Comparison of ENCODE assay signal across 29 cellular contexts in the genomic region with DNA sequence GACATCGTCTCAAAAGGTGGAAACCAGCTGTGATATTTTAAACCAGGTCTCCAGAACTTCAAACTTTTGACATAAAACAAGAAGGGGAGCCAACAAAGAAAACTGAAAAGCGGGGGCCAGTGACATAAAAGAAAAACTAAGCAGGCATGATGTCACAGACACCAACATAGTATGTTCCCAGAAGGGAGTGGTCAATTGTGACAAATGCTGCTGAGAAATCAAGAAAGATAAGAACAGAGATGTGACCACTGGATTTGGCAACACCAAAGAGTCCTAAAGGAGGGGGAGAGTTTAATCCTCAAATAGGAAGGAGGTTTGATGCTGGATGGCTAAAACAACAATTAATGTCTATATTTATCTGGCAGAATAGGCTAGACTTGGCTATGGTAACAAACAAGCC. TPM values are rescaled to one million over a fixed set of nuclear protein-coding genes. Genes with fewer than 3 reads are reported as not detected.
DNase-seq lines count a peak whose midpoint lies in the region; ATAC-seq, FAIRE-seq and TF ChIP-seq lines count a peak whose summit lies in the region.
"Had no signal": no experiment of that assay in that cellular context is flagged by ENCODE, and none has a peak within 500 bp of the region (broad histone marks: within the 10 kb centered on the region; RNA-seq: fewer than 3 reads in every experiment).

No MANE protein-coding gene starts in this region.

- no TSS peak for BruUV-seq in K562 (replicated peaks; lab: Mats Ljungman, UMichigan)
- no TSS peak for BruUV-seq in Caco-2 (replicated peaks; lab: Mats Ljungman, UMichigan)

- peak overlapping the region; percentile 23 for H2AFZ ChIP-seq in K562 (ENCODE audit: low read depth, low read length)

- DNase-seq in GF-D8 (lab: John Stamatoyannopoulos, UW) (peak; percentile 14), NB4 (ENCODE audit: low read depth) (peak; percentile 64), K562 (ENCODE audit: extremely low read depth in 1 of 4, low spot score in 3 of 4) (peak in 1 of 4 experiments; percentile 57), Caco-2 (no peak)
- no peak for DNase-seq in NK-92 treated with Interleukin-12 subunit alpha and Interleukin-12 subunit beta, amount 100 ng/mL, for 24 hours (lab: John Stamatoyannopoulos, UW)
- DNase-seq: CD8-positive, alpha-beta T cell; DMS 273 treated with DMSO at 0.1 percent for 48 hours; DMS79; EL; GDM1; KG1; MG63; NCI-H1105; NCI-H1436 treated with DMSO at 0.1 percent for 48 hours; NCI-H187 treated with DMSO at 0.1 percent for 48 hours; NCI-H446; NCI-H526; NCI-H82; SIG-M5 had no signal

- H3K4me3 ChIP-seq in BLaER1 treated with 17β-estradiol and CSF1 and Interleukin-3, amounts not matched to agents 10 nM and 100 nM, result no peak overlapping the region
- H3K4me3 ChIP-seq in NB4 (ENCODE audit: low read depth, low read length) (no peak overlapping the region), K562 (no peak overlapping the region), Caco-2 (ENCODE audit: low read depth, low read length) (no peak overlapping the region)
- H3K4me3 ChIP-seq: BLaER1, MG63, SK-N-MC had no signal

- peaks cover 21 to 24% (median 23%) of the 10 kb centered on the region in 11 experiments for H4K20me1 ChIP-seq in BLaER1 treated with 17β-estradiol and CSF1 and Interleukin-3, amounts not matched to agents 10 nM and 100 nM
- peaks cover 7% of the 10 kb centered on the region; the same call in 1 of the 2 replicates for H4K20me1 ChIP-seq in K562 (replicated peaks; ENCODE audit: control insufficient read depth, insufficient read depth, low read length)

- peaks cover 19% of the 10 kb centered on the region for H3K79me2 ChIP-seq in K562 (ENCODE audit: control insufficient read depth, insufficient read depth, low read length)

- peak overlapping the region in 1 of 11 experiments; percentile 36; a peak in 2 of 22 replicates for H3K9ac ChIP-seq in BLaER1 treated with 17β-estradiol and CSF1 and Interleukin-3, amounts not matched to agents 10 nM and 100 nM
- no peak overlapping the region for H3K9ac ChIP-seq in K562 (ENCODE audit: insufficient read depth in 1 of 2, low read depth in 2 of 2, low read length in 2 of 2)
- H3K9ac ChIP-seq: BLaER1 had no signal

- CTCF ChIA-PET in K562 (lab: Yijun Ruan, JAX; ENCODE audit: low intra/inter-chr PET ratio) (no interaction called here), Caco-2 (lab: Charles Lee) (no interaction called here)

- no peak for FAIRE-seq in K562 (lab: Jason Lieb, UNC)
- FAIRE-seq: A204.1, GM12891, H54, HTR-8/SVneo, RCC 7860 had no signal

- H3K36me3 Mint-ChIP-seq in Caco-2 (ENCODE audit: insufficient read depth, unreplicated experiment), result peaks cover 6% of the 10 kb centered on the region

- H3K36me3 ChIP-seq in BLaER1 treated with 17β-estradiol and CSF1 and Interleukin-3, amounts not matched to agents 10 nM and 100 nM, result peaks cover 0 to 10% (median 0%) of the 10 kb centered on the region in 11 experiments; a peak in 7 of 22 replicates
- no peaks in the 10 kb centered on the region for H3K36me3 ChIP-seq in K562 (ENCODE audit: control insufficient read depth, insufficient read depth, low read length)
- H3K36me3 ChIP-seq in Caco-2 (ENCODE audit: control insufficient read depth, insufficient read depth, low read length), result no peaks in the 10 kb centered on the region
- H3K36me3 ChIP-seq: BLaER1, MG63 had no signal

- no peak for TF ChIP-seq RAD21 in K562 (CRISPR knock-in tag; conservative IDR thresholded peaks at IDR 0.05 in 1 of 2, IDR thresholded peaks at IDR 0.05 in 1 of 2)

- WGBS in K562 (ENCODE audit: insufficient coverage, low coverage, missing lambda C conversion rate), result 19% methylated on average over 2 of the region's 2 CpGs

- intact Hi-C loops in K562 (cut with micrococcal nuclease), result no loop called here
- intact Hi-C loops in Caco-2 (cut with micrococcal nuclease; ENCODE audit: unreplicated experiment), result no loop called here

- in situ Hi-C loops in K562 (cut with MboI), result no loop called here

- H3K27me3 ChIP-seq in BLaER1 treated with 17β-estradiol and CSF1 and Interleukin-3, amounts not matched to agents 10 nM and 100 nM, result peaks cover 9 to 14% (median 13%) of the 10 kb centered on the region in 11 experiments
- peaks cover 5 to 6% of the 10 kb centered on the region in 2 experiments; a peak in 4 of 5 replicates for H3K27me3 ChIP-seq in K562 (ENCODE audit: control insufficient read depth in 2 of 2, insufficient read depth in 2 of 2, low read length in 2 of 2)
- H3K27me3 ChIP-seq in Caco-2 (replicated peaks; ENCODE audit: control insufficient read depth, insufficient read depth, low read length), result no peaks in the 10 kb centered on the region
- H3K27me3 ChIP-seq: MG63 had no signal

- peaks cover 10% of the 10 kb centered on the region for H3K9me3 Mint-ChIP-seq in Caco-2 (ENCODE audit: unreplicated experiment)
- H3K9me3 Mint-ChIP-seq: CD8-positive, alpha-beta T cell had no signal

- TF ChIP-seq POLR2A in NB4 (IDR thresholded peaks at IDR 0.05; ENCODE audit: extremely low read depth, insufficient read length) (no peak), K562 (conservative IDR thresholded peaks at IDR 0.05) (no peak)

- no peak overlapping the region for H3K27ac Mint-ChIP-seq in Caco-2 (ENCODE audit: unreplicated experiment)
- H3K27ac Mint-ChIP-seq: CD8-positive, alpha-beta T cell had no signal

- no peak for TF ChIP-seq EP300 in K562 (IDR thresholded peaks at IDR 0.05; ENCODE audit: low read length)

- H3K4me3 Mint-ChIP-seq in Caco-2 (ENCODE audit: unreplicated experiment), result no peak overlapping the region

- POLR2A ChIA-PET in K562 (lab: Yijun Ruan, JAX), result interaction anchor here (0.6 to 1.5 kb wide), 4 partner anchors 18 to 190 kb away, joined by 3 to 4 read pairs (median 3); no protein-coding TSS in a partner anchor
- POLR2A ChIA-PET in Caco-2 (lab: Charles Lee), result no interaction called here

- TF ChIP-seq CTCF in NB4 (IDR thresholded peaks at IDR 0.05; ENCODE audit: low read depth, low read length), result no peak
- TF ChIP-seq CTCF in K562 (IDR thresholded peaks at IDR 0.05 in 2 of 3, conservative IDR thresholded peaks at IDR 0.05 in 1 of 3; ENCODE audit: insufficient read depth in 2 of 3, low read depth in 1 of 3, low read length in 3 of 3), result no peak
- TF ChIP-seq CTCF in Caco-2 (IDR thresholded peaks at IDR 0.05; ENCODE audit: insufficient read depth in 1 of 2, low read depth in 1 of 2, low read length in 1 of 2, severe bottlenecking in 1 of 2, unreplicated experiment in 1 of 2), result no peak

- peaks cover 8% of the 10 kb centered on the region for H3K27me3 Mint-ChIP-seq in Caco-2 (ENCODE audit: insufficient read depth, unreplicated experiment)

- peaks cover 22% of the 10 kb centered on the region for H3K4me1 Mint-ChIP-seq in Caco-2 (ENCODE audit: low read depth, unreplicated experiment)

- no peaks in the 10 kb centered on the region for H3K9me1 ChIP-seq in K562 (ENCODE audit: control insufficient read depth, insufficient read depth, low read length)

- ATAC-seq in K562 (no peak), GM21423 (IDR thresholded peaks at IDR 0.05; ENCODE audit: unreplicated experiment) (no peak), GM18873 (IDR thresholded peaks at IDR 0.05; ENCODE audit: low FRiP score, unreplicated experiment) (no peak)
- ATAC-seq: CD8-positive, alpha-beta T cell had no signal

- peak overlapping the region in 10 of 11 experiments; percentile 0 to 83 (median 34); a peak in 11 of 22 replicates for H3K4me2 ChIP-seq in BLaER1 treated with 17β-estradiol and CSF1 and Interleukin-3, amounts not matched to agents 10 nM and 100 nM
- peak overlapping the region; percentile 17; the same call in 1 of the 2 replicates for H3K4me2 ChIP-seq in K562 (ENCODE audit: insufficient read depth, low read length)
- H3K4me2 ChIP-seq: BLaER1 had no signal

- H3K27ac ChIP-seq in BLaER1 treated with 17β-estradiol and CSF1 and Interleukin-3, amounts not matched to agents 10 nM and 100 nM, result peak overlapping the region in 7 of 11 experiments; percentile 6 to 89 (median 44); a peak in 10 of 22 replicates
- H3K27ac ChIP-seq in K562 (ENCODE audit: extremely low read depth, low read depth, low read length), result no peak overlapping the region
- H3K27ac ChIP-seq: BLaER1, SK-N-MC had no signal

- peaks cover 0 to 14% (median 0%) of the 10 kb centered on the region in 11 experiments; a peak in 4 of 22 replicates for H3K9me3 ChIP-seq in BLaER1 treated with 17β-estradiol and CSF1 and Interleukin-3, amounts not matched to agents 10 nM and 100 nM (replicated peaks in 1 of 11)
- H3K9me3 ChIP-seq in K562 (replicated peaks; ENCODE audit: control insufficient read depth, insufficient read depth, low read depth, low read length), result no peaks in the 10 kb centered on the region
- no peaks in the 10 kb centered on the region for H3K9me3 ChIP-seq in Caco-2
- H3K9me3 ChIP-seq: MG63 had no signal

- H3K4me1 ChIP-seq in BLaER1 treated with 17β-estradiol and CSF1 and Interleukin-3, amounts not matched to agents 10 nM and 100 nM, result peaks cover 14 to 54% (median 39%) of the 10 kb centered on the region in 10 experiments; a peak in 19 of 20 replicates
- peaks cover 28 to 35% of the 10 kb centered on the region in 2 experiments for H3K4me1 ChIP-seq in K562 (replicated peaks in 1 of 2; ENCODE audit: control insufficient read depth in 2 of 2, insufficient read depth in 2 of 2, low read length in 2 of 2)
- 0 out of 2 replicates have a peak, but pooled peaks cover 10% of the 10 kb centered on the region for H3K4me1 ChIP-seq in Caco-2

TF ChIP-seq in K562, 482 proteins besides CTCF, POLR2A, EP300 and RAD21 (continues in another document):
- no peak for TF ChIP-seq TAF7 (tag; IDR thresholded peaks at IDR 0.05)
- TF ChIP-seq EP400 (IDR thresholded peaks at IDR 0.05), result peak; percentile 15; the same call in 1 of the 2 replicates
- TF ChIP-seq GTF2E2 (tag; IDR thresholded peaks at IDR 0.05), result no peak
- TF ChIP-seq CEBPB (tag; IDR thresholded peaks at IDR 0.05), result peak; percentile 76

RNA-seq across cellular contexts. Expression of a gene that starts 2.3 kb away (rescaled TPM):
- total RNA-seq in K562 (2011; cell fraction: chromatin; rRNA removed; ENCODE audit: low replicate concordance), result 7.2 and 10.6 TPM in 2 replicates
- 7.9 and 11.3 TPM in 2 replicates for total RNA-seq in K562 (2011; cell fraction: nucleolus; rRNA removed)
- total RNA-seq in K562 (2011; cell fraction: nucleoplasm; rRNA removed), result 6.7 and 7.8 TPM in 2 replicates
- total RNA-seq in K562 (2014; rRNA removed) (9.6 and 11.8 TPM in 2 replicates), K562 (2014; rRNA removed; fragmentation: Illumina TruSeq; extraction: Trizol) (9.1 and 10.2 TPM in 2 replicates), K562 (2015; rRNA removed; fragmentation: Illumina TruSeq; extraction: Trizol) (10.5 and 10.9 TPM in 2 replicates), K562 (2021) (14.9 TPM in 2 replicates), Caco-2 (2022) (13.9 and 14.5 TPM in 2 replicates)
- polyA plus RNA-seq in K562 (2011; rRNA removed) (10.2 and 14.3 TPM in 2 replicates), K562 (2014; fragmentation: Illumina TruSeq; extraction: Trizol) (14.1 and 14.6 TPM in 2 replicates), K562 (2014; fragmentation: Nextera tagmentation; extraction: Ambion mirVana) (1 to 10 TPM; 2.6 to 2.8 TPM), K562 (2014; rRNA removed) (10.1 and 11.6 TPM in 2 replicates)
- 9.9 and 11.1 TPM in 2 replicates for polyA plus RNA-seq in K562 (2011; cell fraction: cytosol; rRNA removed)
- polyA plus RNA-seq in K562 (2011; cell fraction: nucleus; rRNA removed), result 5.4 and 6.0 TPM in 2 replicates
- polyA plus RNA-seq in K562 (2012), result 12.3 and 15.2 TPM in 2 replicates
- polyA minus RNA-seq in K562 (2011; rRNA and poly(A)+ RNA removed), result 18.7 and 25.2 TPM in 2 replicates
- 7.8 and 11.6 TPM in 2 replicates for polyA minus RNA-seq in K562 (2011; cell fraction: cytosol; rRNA and poly(A)+ RNA removed)
- polyA minus RNA-seq in K562 (2011; cell fraction: nucleus; rRNA and poly(A)+ RNA removed), result 4.7 and 7.8 TPM in 2 replicates

Comparison
In these comparisons a context has a peak if more than half of its experiments do, and no peak if none do; other contexts are left out.
1. DNase-seq: peak in GF-D8 (single experiment) and NB4 (single experiment); none in NK-92 treated with Interleukin-12 subunit alpha and Interleukin-12 subunit beta, amount 100 ng/mL, for 24 hours (single experiment) and Caco-2 (0 of 2).